Comparison of ENCODE assay signal across 8 cellular contexts in genomic region chr1:36365310-36365895, GRCh38. TPM values are rescaled to one million over a fixed set of nuclear protein-coding genes. Genes with fewer than 3 reads are reported as not detected.
DNase-seq lines count a peak whose midpoint lies in the region; ATAC-seq and TF ChIP-seq lines count a peak whose summit lies in the region.

No MANE protein-coding gene starts in this region.

- no peaks in the 10 kb centered on the region for H3K27me3 ChIP-seq in tibial nerve

- H3K36me3 Mint-ChIP-seq in activated naive CD4-positive, alpha-beta T cell treated with anti-CD3 and anti-CD28 coated beads for 36 hours (ENCODE audit: low read depth) = peaks cover 3% of the 10 kb centered on the region
- peaks cover 4% of the 10 kb centered on the region for H3K36me3 Mint-ChIP-seq in activated naive CD8-positive, alpha-beta T cell treated with anti-CD3 and anti-CD28 coated beads, Interleukin-2, amount 10 ng/mL, durations not matched to agents 7 days and 5 days

- H3K27me3 Mint-ChIP-seq in activated naive CD4-positive, alpha-beta T cell treated with anti-CD3 and anti-CD28 coated beads for 36 hours (ENCODE audit: low read depth) = no peaks in the 10 kb centered on the region
- H3K27me3 Mint-ChIP-seq in activated naive CD8-positive, alpha-beta T cell treated with anti-CD3 and anti-CD28 coated beads, Interleukin-2, amount 10 ng/mL, durations not matched to agents 7 days and 5 days = no peaks in the 10 kb centered on the region

- no peak overlapping the region for H3K4me3 ChIP-seq in tibial nerve

- no peaks in the 10 kb centered on the region for H3K9me3 Mint-ChIP-seq in activated naive CD4-positive, alpha-beta T cell treated with anti-CD3 and anti-CD28 coated beads for 36 hours
- H3K9me3 Mint-ChIP-seq in activated naive CD8-positive, alpha-beta T cell treated with anti-CD3 and anti-CD28 coated beads, Interleukin-2, amount 10 ng/mL, durations not matched to agents 7 days and 5 days = no peaks in the 10 kb centered on the region

- TF ChIP-seq CTCF in tibial nerve (IDR thresholded peaks at IDR 0.05) = no peak

- H3K9me3 ChIP-seq in tibial nerve = no peaks in the 10 kb centered on the region

- peaks cover 55% of the 10 kb centered on the region for H3K4me1 Mint-ChIP-seq in activated naive CD4-positive, alpha-beta T cell treated with anti-CD3 and anti-CD28 coated beads for 36 hours (ENCODE audit: low read depth)
- peaks cover 40% of the 10 kb centered on the region for H3K4me1 Mint-ChIP-seq in activated naive CD8-positive, alpha-beta T cell treated with anti-CD3 and anti-CD28 coated beads, Interleukin-2, amount 10 ng/mL, durations not matched to agents 7 days and 5 days

- no peak for ATAC-seq in activated naive CD8-positive, alpha-beta T cell treated with anti-CD3 and anti-CD28 coated beads, Interleukin-2, amount 10 ng/mL, durations not matched to agents 7 days and 5 days (ENCODE audit: low read depth)
- ATAC-seq in HG03521 (IDR thresholded peaks at IDR 0.05; ENCODE audit: unreplicated experiment) = no peak

- H3K27ac ChIP-seq in tibial nerve = peak overlapping the region in 3 of 4 donors; percentile 44 to 85 (median 50)

- POLR2A ChIA-PET in activated naive CD8-positive, alpha-beta T cell treated with anti-CD3 and anti-CD28 coated beads, Interleukin-2, amount 10 ng/mL, durations not matched to agents 7 days and 5 days (lab: Charles Lee) = interaction anchor here (1.4 to 3.0 kb wide), 5 partner anchors 19 to 99 kb away, joined by 4 to 28 read pairs (median 14); partner anchors contain the start of genes LSM10, MRPS15 and STK40

- no peak for DNase-seq in activated naive CD4-positive, alpha-beta T cell treated with anti-CD3 and anti-CD28 coated beads for 36 hours
- no peak for DNase-seq in activated naive CD4-positive, alpha-beta T cell (lab: John Stamatoyannopoulos, UW)
- no peak for DNase-seq in activated naive CD8-positive, alpha-beta T cell treated with anti-CD3 and anti-CD28 coated beads, Interleukin-2, amount 10 ng/mL, durations not matched to agents 7 days and 5 days
- DNase-seq in iris pigment epithelial cell (ENCODE audit: low read depth) = peak; percentile 83
- peak; percentile 85 for DNase-seq in tibial nerve (ENCODE audit: low spot score in 2 of 2)
- no peak for DNase-seq in ACHN
- no peak for DNase-seq in SKM-1 treated with dmso at 0.1 percent for 144 hours (lab: John Stamatoyannopoulos, UW; ENCODE audit: unreplicated experiment)

- no peak for TF ChIP-seq POLR2A in tibial nerve (IDR thresholded peaks at IDR 0.05)

- peak in 1 of 2 donors; percentile 53 for TF ChIP-seq EP300 in tibial nerve (IDR thresholded peaks at IDR 0.05)

- CTCF ChIA-PET in activated naive CD4-positive, alpha-beta T cell treated with anti-CD3 and anti-CD28 coated beads for 36 hours (lab: Charles Lee) = interaction anchor here (1.9 to 5.1 kb wide), 5 partner anchors 11 to 57 kb away, joined by 5 to 53 read pairs (median 8); no protein-coding TSS in a partner anchor

- intact Hi-C loops in activated naive CD4-positive, alpha-beta T cell treated with anti-CD3 and anti-CD28 coated beads for 36 hours (cut with micrococcal nuclease) = no loop called here

- peaks cover 4 to 43% (median 22%) of the 10 kb centered on the region in 4 donors for H3K4me1 ChIP-seq in tibial nerve

- H3K4me3 Mint-ChIP-seq in activated naive CD4-positive, alpha-beta T cell treated with anti-CD3 and anti-CD28 coated beads for 36 hours = no peak overlapping the region
- no peak overlapping the region for H3K4me3 Mint-ChIP-seq in activated naive CD8-positive, alpha-beta T cell treated with anti-CD3 and anti-CD28 coated beads, Interleukin-2, amount 10 ng/mL, durations not matched to agents 7 days and 5 days

- in situ Hi-C loops in ACHN (cut with HindIII; ENCODE audit: low pct_ligation_motif_present, low pct_unique_long_range_greater_than_20kb, low sequenced_read_pairs) = no loop called here

- H3K36me3 ChIP-seq in tibial nerve = peaks cover 0 to 38% (median 5%) of the 10 kb centered on the region in 3 donors

- peak overlapping the region; percentile 89 for H3K27ac Mint-ChIP-seq in activated naive CD4-positive, alpha-beta T cell treated with anti-CD3 and anti-CD28 coated beads for 36 hours
- H3K27ac Mint-ChIP-seq in activated naive CD8-positive, alpha-beta T cell treated with anti-CD3 and anti-CD28 coated beads, Interleukin-2, amount 10 ng/mL, durations not matched to agents 7 days and 5 days = peak overlapping the region; percentile 78

- WGBS in tibial nerve, 2 donors = 59 to 72% methylated on average over 1 of the region's 1 CpG

RNA-seq across cellular contexts. Expression of gene STK40, which starts 20.3 kb away (rescaled TPM):
- total RNA-seq in activated naive CD4-positive, alpha-beta T cell treated with anti-CD3 and anti-CD28 coated beads for 36 hours = 10 to 100 TPM; 39.6 to 40.6 TPM
- 10 to 100 TPM; 59.5 to 64.7 TPM for total RNA-seq in activated naive CD8-positive, alpha-beta T cell treated with anti-CD3 and anti-CD28 coated beads, Interleukin-2, amount 10 ng/mL, durations not matched to agents 7 days and 5 days
- 10 to 100 TPM; 25.7 to 39.3 (median 30.0) TPM for total RNA-seq in tibial nerve

RNA-seq across cellular contexts. Expression of gene LSM10, which starts 32.3 kb away (rescaled TPM):
- 10 to 100 TPM; 33.5 to 36.5 TPM for total RNA-seq in activated naive CD4-positive, alpha-beta T cell treated with anti-CD3 and anti-CD28 coated beads for 36 hours
- total RNA-seq in activated naive CD8-positive, alpha-beta T cell treated with anti-CD3 and anti-CD28 coated beads, Interleukin-2, amount 10 ng/mL, durations not matched to agents 7 days and 5 days = 10 to 100 TPM; 44.1 to 45.1 TPM
- total RNA-seq in tibial nerve = 10 to 100 TPM; 10.2 to 75.6 (median 34.7) TPM

RNA-seq across cellular contexts. Expression of gene EVA1B, which starts 42.0 kb away (rescaled TPM):
- 1 to 10 TPM; 1.9 to 2.1 TPM for total RNA-seq in activated naive CD4-positive, alpha-beta T cell treated with anti-CD3 and anti-CD28 coated beads for 36 hours
- 10 to 100 TPM; 11.6 to 14.1 TPM for total RNA-seq in activated naive CD8-positive, alpha-beta T cell treated with anti-CD3 and anti-CD28 coated beads, Interleukin-2, amount 10 ng/mL, durations not matched to agents 7 days and 5 days
- total RNA-seq in tibial nerve = 100 to 1,000 TPM in 1 of 4 donors, 10 to 100 TPM in 3; 61.4 to 128 (median 86.3) TPM

RNA-seq across cellular contexts. Expression of gene SH3D21, which starts 59.2 kb away (rescaled TPM):
- 1 to 10 TPM; 2.3 to 2.7 TPM for total RNA-seq in activated naive CD4-positive, alpha-beta T cell treated with anti-CD3 and anti-CD28 coated beads for 36 hours
- total RNA-seq in activated naive CD8-positive, alpha-beta T cell treated with anti-CD3 and anti-CD28 coated beads, Interleukin-2, amount 10 ng/mL, durations not matched to agents 7 days and 5 days = 10 to 100 TPM; 24.9 to 26.5 TPM
- total RNA-seq in tibial nerve = 1 to 10 TPM; 1.5 to 4.1 (median 2.4) TPM

Comparison
In these comparisons a context has a peak if more than half of its experiments do, and no peak if none do; other contexts are left out.
1. DNase-seq: peak in iris pigment epithelial cell (single experiment) and tibial nerve (2 of 2); none in activated naive CD4-positive, alpha-beta T cell treated with anti-CD3 and anti-CD28 coated beads for 36 hours (single experiment), activated naive CD4-positive, alpha-beta T cell (0 of 4), activated naive CD8-positive, alpha-beta T cell treated with anti-CD3 and anti-CD28 coated beads, Interleukin-2, amount 10 ng/mL, durations not matched to agents 7 days and 5 days (single experiment), ACHN (single experiment) and SKM-1 treated with dmso at 0.1 percent for 144 hours (single experiment).
2. RNA of gene EVA1B, which starts 42.0 kb away (total RNA-seq): 61.4 to 128 TPM in tibial nerve; 11.6 to 14.1 TPM in activated naive CD8-positive, alpha-beta T cell treated with anti-CD3 and anti-CD28 coated beads, Interleukin-2, amount 10 ng/mL, durations not matched to agents 7 days and 5 days and 1.9 to 2.1 TPM in activated naive CD4-positive, alpha-beta T cell treated with anti-CD3 and anti-CD28 coated beads for 36 hours; every median in the first group is over 4 times any median in the second.